Comparison of ENCODE assay signal across 9 cellular contexts in genomic region chr10:104274762-104275721, GRCh38. TPM values are rescaled to one million over a fixed set of nuclear protein-coding genes. Genes with fewer than 3 reads are reported as not detected.
DNase-seq lines count a peak whose midpoint lies in the region; ATAC-seq and TF ChIP-seq lines count a peak whose summit lies in the region.
"Had no signal": no experiment of that assay in that cellular context is flagged by ENCODE, and none has a peak within 500 bp of the region (broad histone marks: within the 10 kb centered on the region; RNA-seq: fewer than 3 reads in every experiment).

No MANE protein-coding gene starts in this region.

- peak overlapping the region; percentile 82 for H3K9ac ChIP-seq in endocrine pancreas (ENCODE audit: control insufficient read depth, insufficient read depth, low read length)
- peak overlapping the region; percentile 47 to 61 for H3K9ac ChIP-seq in mucosa of rectum (ENCODE audit: low read depth in 1 of 2, low read length in 2 of 2)

- H3K27ac ChIP-seq in mucosa of rectum (ENCODE audit: low read depth in 2 of 2, low read length in 2 of 2) (no peak overlapping the region), thoracic aorta (no peak overlapping the region)

- H3K9me3 ChIP-seq in endocrine pancreas (ENCODE audit: control insufficient read depth, low read length) (no peaks in the 10 kb centered on the region), mucosa of rectum (ENCODE audit: control insufficient read depth in 2 of 2, low read length in 2 of 2) (no peaks in the 10 kb centered on the region), thoracic aorta (no peaks in the 10 kb centered on the region)

- peaks cover 4% of the 10 kb centered on the region for H3K36me3 ChIP-seq in endocrine pancreas (ENCODE audit: control insufficient read depth, insufficient read depth, low read length)
- no peaks in the 10 kb centered on the region for H3K36me3 ChIP-seq in mucosa of rectum (ENCODE audit: control insufficient read depth in 2 of 2, insufficient read depth in 2 of 2, low read length in 2 of 2)
- no peaks in the 10 kb centered on the region for H3K36me3 ChIP-seq in thoracic aorta

- in situ Hi-C loops in KBM-7 (cut with MboI; ENCODE audit: low pct_unique_long_range_greater_than_20kb, low sequenced_read_pairs): no loop called here

- H3K4me3 ChIP-seq in endocrine pancreas (ENCODE audit: control insufficient read depth, insufficient read depth, low read length): peak overlapping the region; percentile 74
- peak overlapping the region; percentile 71 to 76 for H3K4me3 ChIP-seq in mucosa of rectum (ENCODE audit: low read length in 2 of 2)
- peak overlapping the region; percentile 57 for H3K4me3 ChIP-seq in thoracic aorta

- peak; percentile 82 for TF ChIP-seq CTCF in thoracic aorta (IDR thresholded peaks at IDR 0.05)

- no peaks in the 10 kb centered on the region for H3K27me3 ChIP-seq in endocrine pancreas (ENCODE audit: control insufficient read depth, insufficient read depth, low read length)
- H3K27me3 ChIP-seq in mucosa of rectum (ENCODE audit: control insufficient read depth in 2 of 2, insufficient read depth in 2 of 2, low read length in 2 of 2): no peaks in the 10 kb centered on the region
- H3K27me3 ChIP-seq in thoracic aorta (replicated peaks; ENCODE audit: insufficient read depth): no peaks in the 10 kb centered on the region

- ATAC-seq in GM19397 (IDR thresholded peaks at IDR 0.05; ENCODE audit: unreplicated experiment): peak; percentile 69
- no peak for ATAC-seq in thoracic aorta (ENCODE audit: insufficient number of reproducible peaks, low FRiP score, low read depth)

- peak; percentile 43 for DNase-seq in AG08395 (ENCODE audit: low spot score)
- peak; percentile 57 for DNase-seq in KBM-7
- DNase-seq in activated CD8-positive, alpha-beta memory T cell treated with anti-CD3 and anti-CD28 coated beads for 24 hours: peak; percentile 80
- DNase-seq in thoracic aorta (ENCODE audit: low spot score): no peak
- DNase-seq in NCI-H510A (lab: John Stamatoyannopoulos, UW): no peak

- H3K4me1 ChIP-seq in endocrine pancreas (ENCODE audit: control insufficient read depth, insufficient read depth, low read length) (peaks cover 11% of the 10 kb centered on the region), mucosa of rectum (ENCODE audit: control insufficient read depth in 2 of 2, insufficient read depth in 2 of 2, low read length in 2 of 2) (peaks cover 0 to 6% of the 10 kb centered on the region in 2 donors), thoracic aorta (ENCODE audit: control insufficient read depth in 1 of 2, low read depth in 2 of 2) (peaks cover 0 to 7% of the 10 kb centered on the region in 2 donors)

RNA-seq across cellular contexts. Expression of gene GSTO2, which starts 6.1 kb away (rescaled TPM):
- 1 to 10 TPM; 2.8 to 3.0 TPM for total RNA-seq in thoracic aorta
- total RNA-seq: myocyte had no signal

RNA-seq across cellular contexts. Expression of gene GSTO1, which starts 20.4 kb away (rescaled TPM):
- 10 to 100 TPM; 68.5 to 96.4 TPM for total RNA-seq in thoracic aorta

RNA-seq across cellular contexts. Expression of gene CFAP43, which starts 42.9 kb away (rescaled TPM):
- under 1 TPM in 1 of 2 donors, not detected in 1; 0.85 TPM for total RNA-seq in thoracic aorta
- total RNA-seq: myocyte had no signal

Comparison
In these comparisons a context has a peak if more than half of its experiments do, and no peak if none do; other contexts are left out.
1. DNase-seq: peak in AG08395 (single experiment), KBM-7 (single experiment) and activated CD8-positive, alpha-beta memory T cell treated with anti-CD3 and anti-CD28 coated beads for 24 hours (single experiment); none in thoracic aorta (single experiment) and NCI-H510A (single experiment).
2. Peak in every context shown above with its lines, with median percentiles within 50 percentile points of each other: H3K4me3 ChIP-seq.